In genomic region chr22:35403356-35403755, GRCh38 we compare ENCODE assay signal across 20 cellular contexts.
"Had no signal": no experiment of that assay in that cellular context is flagged by ENCODE, and none has a peak within 500 bp of the region (broad histone marks: within the 10 kb centered on the region; RNA-seq: fewer than 3 reads in every experiment).

No MANE protein-coding gene starts in this region.

- H3K9me3 ChIP-seq: breast epithelium, heart left ventricle, thyroid gland had no signal

- FAIRE-seq: frontal cortex had no signal

- H3K9me3 Mint-ChIP-seq: activated naive CD8-positive, alpha-beta T cell treated with anti-CD3 and anti-CD28 coated beads, Interleukin-2, amount 50 U/mL, for 24 hours; activated T-helper 1 cell treated with anti-CD3 and anti-CD28 coated beads, Interleukin-12 subunit alpha, Interleukin-12 subunit beta, Interleukin-2, Interleukin-4 antibody, amounts not matched to agents 30 ng/mL and 10 ng/mL and 1 ng/mL, durations not matched to agents 14 hours and 24 hours and 36 hours; dendritic cell treated with granulocyte-macrophage colony-stimulating factor and Interleukin-4, amounts not matched to agents 40 ng/mL and 50 ng/mL, for 4 days; naive B cell; stimulated activated naive B cell treated with anti-CD40 and anti-IgM and Interleukin-4, amounts not matched to agents 10 μg/mL and 1 μg/mL and 100 μg/mL, for 72 hours had no signal

- H3K27ac ChIP-seq: breast epithelium, epithelial cell of prostate, heart left ventricle, parathyroid adenoma, thyroid gland had no signal

- H3K27me3 Mint-ChIP-seq: activated CD4-positive, alpha-beta T cell treated with anti-CD3 and anti-CD28 coated beads for 36 hours; activated naive CD8-positive, alpha-beta T cell treated with anti-CD3 and anti-CD28 coated beads, Interleukin-2, amount 50 U/mL, for 24 hours; dendritic cell treated with granulocyte-macrophage colony-stimulating factor and Interleukin-4, amounts not matched to agents 40 ng/mL and 50 ng/mL, for 4 days; naive B cell; stimulated activated naive B cell treated with anti-CD40 and anti-IgM and Interleukin-4, amounts not matched to agents 10 μg/mL and 1 μg/mL and 100 μg/mL, for 72 hours had no signal

- H3K4me1 ChIP-seq: breast epithelium, parathyroid adenoma had no signal

- DNase-seq: activated CD4-positive, alpha-beta T cell treated with anti-CD3 and anti-CD28 coated beads for 36 hours; activated naive CD4-positive, alpha-beta T cell; activated naive CD8-positive, alpha-beta T cell treated with anti-CD3 and anti-CD28 coated beads, Interleukin-2, amount 50 U/mL, for 24 hours; aorta; effector memory CD4-positive, alpha-beta T cell; heart left ventricle; left cardiac atrium; naive B cell; stimulated activated CD4-positive, alpha-beta T cell treated with anti-CD3 and anti-CD28 coated beads, Interleukin-12 subunit alpha, Interleukin-12 subunit beta, amount 100 ng/mL, for 4 hours; stimulated activated CD4-positive, alpha-beta T cell treated with anti-CD3 and anti-CD28 coated beads, Interleukin-2, amount 100 ng/mL, for 24 hours; stimulated activated naive B cell treated with anti-CD40 and anti-IgM and Interleukin-4, amounts not matched to agents 10 μg/mL and 1 μg/mL and 100 μg/mL, for 72 hours; T-helper 2 cell; thyroid gland had no signal

- H3K9ac ChIP-seq: parathyroid adenoma had no signal

- H3K27me3 ChIP-seq: breast epithelium, heart left ventricle, thyroid gland had no signal

- H3K4me3 ChIP-seq: breast epithelium, heart left ventricle, lung, thyroid gland had no signal

- H3K4me3 Mint-ChIP-seq: activated CD4-positive, alpha-beta T cell treated with anti-CD3 and anti-CD28 coated beads for 36 hours; dendritic cell treated with granulocyte-macrophage colony-stimulating factor and Interleukin-4, amounts not matched to agents 40 ng/mL and 50 ng/mL, for 4 days had no signal

- H3K27ac Mint-ChIP-seq: activated CD4-positive, alpha-beta T cell treated with anti-CD3 and anti-CD28 coated beads for 36 hours; activated naive CD8-positive, alpha-beta T cell treated with anti-CD3 and anti-CD28 coated beads, Interleukin-2, amount 50 U/mL, for 24 hours had no signal
